12 cellular contexts compared by ENCODE assay signal in the genomic region with DNA sequence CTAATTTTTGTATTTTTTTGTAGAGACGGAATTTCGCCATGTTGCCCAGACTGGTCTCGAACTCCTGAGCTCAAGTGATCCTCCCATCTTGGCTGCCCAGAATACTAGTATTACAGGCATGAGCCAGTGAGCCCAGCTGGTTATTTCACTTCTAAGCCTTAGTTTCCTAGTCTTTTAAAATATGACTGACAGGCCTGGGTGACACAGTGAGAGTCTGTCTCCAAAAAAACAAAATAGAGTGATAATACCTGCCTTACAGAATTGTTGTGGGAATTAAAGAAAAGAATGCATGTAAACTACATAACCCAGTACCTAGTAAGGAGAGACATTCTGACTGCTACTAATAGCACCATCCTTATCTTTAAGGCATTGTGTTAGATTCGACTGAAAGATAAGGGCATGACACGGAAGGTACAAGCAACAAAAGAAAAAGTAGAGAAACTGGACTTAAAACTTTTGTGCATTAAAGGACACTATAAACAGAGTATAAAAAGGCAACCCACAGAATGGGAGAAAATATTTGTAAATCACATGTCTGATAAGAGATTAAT. TPM values are rescaled to one million over a fixed set of nuclear protein-coding genes. Genes with fewer than 3 reads are reported as not detected.
A peak's percentile ranks its signal among the peaks of the same experiment; 100 is the strongest.
DNase-seq lines count a peak whose midpoint lies in the region; ATAC-seq and TF ChIP-seq lines count a peak whose summit lies in the region.
"Had no signal": no experiment of that assay in that cellular context is flagged by ENCODE, and none has a peak within 500 bp of the region (broad histone marks: within the 10 kb centered on the region; RNA-seq: fewer than 3 reads in every experiment).

No MANE protein-coding gene starts in this region.

- no peak overlapping the region for H2BK12ac ChIP-seq in mesenchymal stem cell (ENCODE audit: low read length in 2 of 2)

- no peak for TF ChIP-seq CTCF in type B pancreatic cell (conservative IDR thresholded peaks at IDR 0.05)

- no peak overlapping the region for H4K8ac ChIP-seq in mesenchymal stem cell (ENCODE audit: low read length)

- no peak overlapping the region for H2AFZ ChIP-seq in mesenchymal stem cell (ENCODE audit: low read depth, low read length)

- H2BK15ac ChIP-seq in mesenchymal stem cell (ENCODE audit: low read depth, poor library complexity, severe bottlenecking): no peak overlapping the region

- no peak overlapping the region for H2BK5ac ChIP-seq in mesenchymal stem cell (ENCODE audit: low read depth, low read length, poor library complexity, severe bottlenecking)

- H3K4me3 Mint-ChIP-seq in activated naive CD4-positive, alpha-beta T cell treated with anti-CD3 and anti-CD28 coated beads for 36 hours: peak overlapping the region; percentile 74
- peak overlapping the region; percentile 76 for H3K4me3 Mint-ChIP-seq in activated naive CD8-positive, alpha-beta T cell treated with anti-CD3 and anti-CD28 coated beads, Interleukin-2, amount 50 U/mL, for 24 hours
- peak overlapping the region; percentile 53 for H3K4me3 Mint-ChIP-seq in type B pancreatic cell

- H3K4me3 ChIP-seq in mesenchymal stem cell (ENCODE audit: insufficient read depth in 1 of 2, low read depth in 1 of 2, low read length in 2 of 2): no peak overlapping the region

- H3K4me1 Mint-ChIP-seq in activated naive CD4-positive, alpha-beta T cell treated with anti-CD3 and anti-CD28 coated beads for 36 hours (ENCODE audit: low read depth): peaks cover 74% of the 10 kb centered on the region
- peaks cover 64% of the 10 kb centered on the region for H3K4me1 Mint-ChIP-seq in activated naive CD8-positive, alpha-beta T cell treated with anti-CD3 and anti-CD28 coated beads, Interleukin-2, amount 50 U/mL, for 24 hours
- H3K4me1 Mint-ChIP-seq in type B pancreatic cell (ENCODE audit: unreplicated experiment): peaks cover 45% of the 10 kb centered on the region

- no peaks in the 10 kb centered on the region for H3K27me3 Mint-ChIP-seq in activated naive CD4-positive, alpha-beta T cell treated with anti-CD3 and anti-CD28 coated beads for 36 hours (ENCODE audit: low read depth)
- no peaks in the 10 kb centered on the region for H3K27me3 Mint-ChIP-seq in activated naive CD8-positive, alpha-beta T cell treated with anti-CD3 and anti-CD28 coated beads, Interleukin-2, amount 50 U/mL, for 24 hours
- no peaks in the 10 kb centered on the region for H3K27me3 Mint-ChIP-seq in type B pancreatic cell

- peak overlapping the region in 1 of 2 experiments; percentile 41 for H3K18ac ChIP-seq in mesenchymal stem cell (ENCODE audit: low read depth in 1 of 2, low read length in 2 of 2)

- WGBS in mesenchymal stem cell: 100% methylated on average over 3 of the region's 5 CpGs

- CTCF ChIA-PET in activated naive CD4-positive, alpha-beta T cell treated with anti-CD3 and anti-CD28 coated beads for 36 hours (lab: Charles Lee): interaction anchor here (1.0 to 1.5 kb wide), 2 partner anchors 16 to 228 kb away, joined by 3 to 8 read pairs; no protein-coding TSS in a partner anchor

- H3K36me3 Mint-ChIP-seq in activated naive CD4-positive, alpha-beta T cell treated with anti-CD3 and anti-CD28 coated beads for 36 hours (ENCODE audit: low read depth): peaks cover 5% of the 10 kb centered on the region
- H3K36me3 Mint-ChIP-seq in activated naive CD8-positive, alpha-beta T cell treated with anti-CD3 and anti-CD28 coated beads, Interleukin-2, amount 50 U/mL, for 24 hours (ENCODE audit: low read depth): peaks cover 7% of the 10 kb centered on the region
- H3K36me3 Mint-ChIP-seq in type B pancreatic cell: peaks cover 14% of the 10 kb centered on the region

- H3K4me1 ChIP-seq in mesenchymal stem cell (ENCODE audit: control insufficient read depth, insufficient read depth, low read depth, low read length): peaks cover 23% of the 10 kb centered on the region

- H3K9me3 Mint-ChIP-seq in activated naive CD4-positive, alpha-beta T cell treated with anti-CD3 and anti-CD28 coated beads for 36 hours: no peaks in the 10 kb centered on the region
- H3K9me3 Mint-ChIP-seq in activated naive CD8-positive, alpha-beta T cell treated with anti-CD3 and anti-CD28 coated beads, Interleukin-2, amount 50 U/mL, for 24 hours: peaks cover 3% of the 10 kb centered on the region
- H3K9me3 Mint-ChIP-seq in type B pancreatic cell: no peaks in the 10 kb centered on the region

- no peak overlapping the region for H2BK120ac ChIP-seq in mesenchymal stem cell (ENCODE audit: low read depth, low read length)

- no peak overlapping the region for H3K23ac ChIP-seq in mesenchymal stem cell (ENCODE audit: low read length in 2 of 2)

- H3K9ac ChIP-seq in mesenchymal stem cell (ENCODE audit: low read length): no peak overlapping the region

- DNase-seq in activated naive CD4-positive, alpha-beta T cell treated with anti-CD3 and anti-CD28 coated beads for 36 hours: no peak
- no peak for DNase-seq in activated naive CD4-positive, alpha-beta T cell treated with Interleukin-2 at 50 U/mL for 16 hours
- DNase-seq in activated naive CD8-positive, alpha-beta T cell treated with anti-CD3 and anti-CD28 coated beads, Interleukin-2, amount 50 U/mL, for 24 hours: no peak
- DNase-seq in mesenchymal stem cell (no peak), type B pancreatic cell (ENCODE audit: extremely low spot score, unreplicated experiment) (no peak), hypothalamus (lab: John Stamatoyannopoulos, UW) (no peak)
- DNase-seq: cortex of kidney; NCI-H1048; NCI-H748 treated with DMSO at 0.1 percent for 48 hours; stimulated activated naive CD4-positive, alpha-beta T cell treated with Interleukin-2 at 50 U/mL for 16 hours had no signal

- H3K14ac ChIP-seq in mesenchymal stem cell (ENCODE audit: low read length in 2 of 2): no peak overlapping the region

- peak overlapping the region; percentile 98 for H3K27ac ChIP-seq in mesenchymal stem cell (ENCODE audit: low read length, poor library complexity, severe bottlenecking)

- no peak for ATAC-seq in activated naive CD8-positive, alpha-beta T cell treated with anti-CD3 and anti-CD28 coated beads, Interleukin-2, amount 50 U/mL, for 24 hours
- no peak for ATAC-seq in GM18511 (IDR thresholded peaks at IDR 0.05; ENCODE audit: unreplicated experiment)
- ATAC-seq in HG03457 (IDR thresholded peaks at IDR 0.05; ENCODE audit: unreplicated experiment): no peak

- peaks cover 30% of the 10 kb centered on the region for H3K79me1 ChIP-seq in mesenchymal stem cell (replicated peaks; ENCODE audit: low read length, poor library complexity, severe bottlenecking)

- peaks cover 0 to 6% of the 10 kb centered on the region in 2 experiments for H3K36me3 ChIP-seq in mesenchymal stem cell (ENCODE audit: control insufficient read depth in 1 of 2, insufficient read depth in 2 of 2, low read depth in 1 of 2, low read length in 2 of 2)

- H4K91ac ChIP-seq in mesenchymal stem cell (ENCODE audit: low read length): no peak overlapping the region

- H2AK5ac ChIP-seq in mesenchymal stem cell (ENCODE audit: low read length, severe bottlenecking): peak overlapping the region; percentile 99

- intact Hi-C loops in activated naive CD4-positive, alpha-beta T cell treated with anti-CD3 and anti-CD28 coated beads for 36 hours (cut with micrococcal nuclease): no loop called here

- H3K9me3 ChIP-seq in mesenchymal stem cell (ENCODE audit: control insufficient read depth, low read length): no peaks in the 10 kb centered on the region

- H3K27me3 ChIP-seq in mesenchymal stem cell (ENCODE audit: control insufficient read depth in 1 of 2, insufficient read depth in 1 of 2, low read length in 2 of 2): no peaks in the 10 kb centered on the region

- H3K4ac ChIP-seq in mesenchymal stem cell (ENCODE audit: low read depth in 1 of 2, low read length in 2 of 2): no peak overlapping the region

- peak overlapping the region; percentile 54 for H3K4me2 ChIP-seq in mesenchymal stem cell (ENCODE audit: low read length, poor library complexity, severe bottlenecking)

- peak overlapping the region; percentile 96 for H3K27ac Mint-ChIP-seq in activated naive CD4-positive, alpha-beta T cell treated with anti-CD3 and anti-CD28 coated beads for 36 hours
- peak overlapping the region; percentile 99 for H3K27ac Mint-ChIP-seq in activated naive CD8-positive, alpha-beta T cell treated with anti-CD3 and anti-CD28 coated beads, Interleukin-2, amount 50 U/mL, for 24 hours
- peak overlapping the region; percentile 86 for H3K27ac Mint-ChIP-seq in type B pancreatic cell

RNA-seq across cellular contexts. Expression of gene TOM1L2, which starts 11.6 kb away (rescaled TPM):
- 1 to 10 TPM; 9.8 to 9.9 TPM for total RNA-seq in activated naive CD4-positive, alpha-beta T cell treated with anti-CD3 and anti-CD28 coated beads for 36 hours
- 40.1 TPM for polyA plus RNA-seq in mesenchymal stem cell (2013, experiment 1 of 2)
- 35.1 TPM for polyA plus RNA-seq in mesenchymal stem cell (2013, experiment 2 of 2)
- total RNA-seq in type B pancreatic cell (ENCODE audit: low replicate concordance): 62.5 and 107 TPM in 2 replicates

RNA-seq across cellular contexts. Expression of gene DRC3, which starts 12.1 kb away (rescaled TPM):
- under 1 TPM; 0.40 to 0.64 TPM for total RNA-seq in activated naive CD4-positive, alpha-beta T cell treated with anti-CD3 and anti-CD28 coated beads for 36 hours
- polyA plus RNA-seq in mesenchymal stem cell (2013, experiment 1 of 2): 0.23 TPM
- polyA plus RNA-seq in mesenchymal stem cell (2013, experiment 2 of 2): 0.25 TPM
- 3.4 and 8.9 TPM in 2 replicates for total RNA-seq in type B pancreatic cell (ENCODE audit: low replicate concordance)
